In genomic region chr12:5096241-5096880, GRCh38 we compare ENCODE assay signal across 14 cellular contexts. TPM values are rescaled to one million over a fixed set of nuclear protein-coding genes. Genes with fewer than 3 reads are reported as not detected.
A peak's percentile ranks its signal among the peaks of the same experiment; 100 is the strongest.
DNase-seq lines count a peak whose midpoint lies in the region; ATAC-seq and TF ChIP-seq lines count a peak whose summit lies in the region.
"Had no signal": no experiment of that assay in that cellular context is flagged by ENCODE, and none has a peak within 500 bp of the region (broad histone marks: within the 10 kb centered on the region; RNA-seq: fewer than 3 reads in every experiment).

No MANE protein-coding gene starts in this region.

- peak; percentile 21; the same call in 1 of the 2 replicates for TF ChIP-seq RAD21 in Ishikawa (IDR thresholded peaks at IDR 0.05; ENCODE audit: low read depth)

- no peak for TF ChIP-seq EP300 in Ishikawa (IDR thresholded peaks at IDR 0.05; ENCODE audit: borderline replicate concordance)

- peak; percentile 66 for DNase-seq in Caki2 (ENCODE audit: low read depth)
- peak; percentile 64 for DNase-seq in astrocyte of the hippocampus (ENCODE audit: low read depth, low spot score)
- DNase-seq in islet precursor cell = peak; percentile 69
- DNase-seq in GM10266 (ENCODE audit: extremely low spot score) = no peak
- DNase-seq in glutamatergic neuron = no peak
- no peak for DNase-seq in activated naive CD8-positive, alpha-beta T cell treated with anti-CD3 and anti-CD28 coated beads, Interleukin-2, amount 50 U/mL, for 24 hours
- DNase-seq: DMS79 treated with DMSO at 0.1 percent for 48 hours, GOT3, NCI-H1436 treated with DMSO at 0.1 percent for 48 hours had no signal

- no peak overlapping the region for H3K4me3 Mint-ChIP-seq in glutamatergic neuron (ENCODE audit: unreplicated experiment)
- H3K4me3 Mint-ChIP-seq in activated naive CD8-positive, alpha-beta T cell treated with anti-CD3 and anti-CD28 coated beads, Interleukin-2, amount 50 U/mL, for 24 hours = no peak overlapping the region

- peaks cover 7% of the 10 kb centered on the region for H3K9me3 Mint-ChIP-seq in glutamatergic neuron (ENCODE audit: unreplicated experiment)
- no peaks in the 10 kb centered on the region for H3K9me3 Mint-ChIP-seq in activated naive CD8-positive, alpha-beta T cell treated with anti-CD3 and anti-CD28 coated beads, Interleukin-2, amount 50 U/mL, for 24 hours
- H3K9me3 Mint-ChIP-seq: activated T-helper 2 cell treated with anti-CD3 and anti-CD28 coated beads, Interferon-gamma antibody, Interleukin-2, Interleukin-4, amounts not matched to agents 10 μg/mL and 5 μg/mL and 100 μg/mL, durations not matched to agents 14 hours and 24 hours and 36 hours had no signal

- no peak for TF ChIP-seq CTCF in GM10266 (IDR thresholded peaks at IDR 0.05; ENCODE audit: control insufficient read depth, insufficient read depth, low read depth, missing control alignments)
- TF ChIP-seq CTCF in glutamatergic neuron (IDR thresholded peaks at IDR 0.05; ENCODE audit: partially characterized antibody, unreplicated experiment) = no peak

- ATAC-seq in GM21423 (IDR thresholded peaks at IDR 0.05; ENCODE audit: unreplicated experiment) = no peak
- ATAC-seq in activated naive CD8-positive, alpha-beta T cell treated with anti-CD3 and anti-CD28 coated beads, Interleukin-2, amount 50 U/mL, for 24 hours = no peak
- ATAC-seq: activated CD4-positive, CD25-positive, alpha-beta regulatory T cell treated with anti-CD3 and anti-CD28 coated beads, Interleukin-2, amount 50 U/mL, for 24 hours; Panc1 had no signal

- no peaks in the 10 kb centered on the region for H3K36me3 Mint-ChIP-seq in glutamatergic neuron (ENCODE audit: unreplicated experiment)
- no peaks in the 10 kb centered on the region for H3K36me3 Mint-ChIP-seq in activated naive CD8-positive, alpha-beta T cell treated with anti-CD3 and anti-CD28 coated beads, Interleukin-2, amount 50 U/mL, for 24 hours (ENCODE audit: low read depth)

- no peak overlapping the region for H3K27ac Mint-ChIP-seq in glutamatergic neuron (ENCODE audit: unreplicated experiment)
- no peak overlapping the region for H3K27ac Mint-ChIP-seq in activated naive CD8-positive, alpha-beta T cell treated with anti-CD3 and anti-CD28 coated beads, Interleukin-2, amount 50 U/mL, for 24 hours
- H3K27ac Mint-ChIP-seq: activated T-helper 2 cell treated with anti-CD3 and anti-CD28 coated beads, Interferon-gamma antibody, Interleukin-2, Interleukin-4, amounts not matched to agents 10 μg/mL and 5 μg/mL and 100 μg/mL, durations not matched to agents 14 hours and 24 hours and 36 hours had no signal

- H3K27me3 Mint-ChIP-seq in glutamatergic neuron (ENCODE audit: unreplicated experiment) = peaks cover 4% of the 10 kb centered on the region
- H3K27me3 Mint-ChIP-seq in activated naive CD8-positive, alpha-beta T cell treated with anti-CD3 and anti-CD28 coated beads, Interleukin-2, amount 50 U/mL, for 24 hours = peaks cover 2% of the 10 kb centered on the region

- H3K4me1 Mint-ChIP-seq in glutamatergic neuron (ENCODE audit: low read depth, unreplicated experiment) = peaks cover 20% of the 10 kb centered on the region
- no peaks in the 10 kb centered on the region for H3K4me1 Mint-ChIP-seq in activated naive CD8-positive, alpha-beta T cell treated with anti-CD3 and anti-CD28 coated beads, Interleukin-2, amount 50 U/mL, for 24 hours

- in situ Hi-C loops in Caki2 (cut with HindIII; ENCODE audit: low pct_unique_long_range_greater_than_20kb, low sequenced_read_pairs) = no loop called here

TF ChIP-seq in Ishikawa, 13 proteins besides CTCF, POLR2A, EP300 and RAD21:
- TF ChIP-seq MAX (IDR thresholded peaks at IDR 0.05) (no peak), EGR1 (IDR thresholded peaks at IDR 0.05) (no peak), YY1 (IDR thresholded peaks at IDR 0.05; ENCODE audit: low read depth) (no peak), ZBTB7A (IDR thresholded peaks at IDR 0.05; ENCODE audit: low read depth) (no peak), REST (IDR thresholded peaks at IDR 0.05; ENCODE audit: low read depth) (no peak), CREB1 (IDR thresholded peaks at IDR 0.05; ENCODE audit: low read depth) (no peak), TAF1 (IDR thresholded peaks at IDR 0.05; ENCODE audit: low read depth) (no peak), USF1 (IDR thresholded peaks at IDR 0.05) (no peak), NFIC (IDR thresholded peaks at IDR 0.05) (no peak), CEBPB (IDR thresholded peaks at IDR 0.05) (no peak), TEAD4 (IDR thresholded peaks at IDR 0.05) (no peak), FOXM1 (IDR thresholded peaks at IDR 0.05; ENCODE audit: borderline replicate concordance, low read depth) (no peak), TCF12 (IDR thresholded peaks at IDR 0.05; ENCODE audit: low read depth) (no peak)

RNA-seq across cellular contexts. Expression of gene KCNA5, which starts 52.7 kb away (rescaled TPM):
- not detected in 2 replicates for total RNA-seq in Caki2 (2014; rRNA removed; shearing (Covaris generic); ENCODE audit: low replicate concordance)
- total RNA-seq in glutamatergic neuron (ENCODE audit: unreplicated experiment) = not detected
- total RNA-seq: activated T-helper 2 cell treated with anti-CD3 and anti-CD28 coated beads, Interferon-gamma antibody, Interleukin-2, Interleukin-4, amounts not matched to agents 10 μg/mL and 5 μg/mL and 100 μg/mL, durations not matched to agents 14 hours and 24 hours and 36 hours had no signal

Comparison
In these comparisons a context has a peak if more than half of its experiments do, and no peak if none do; other contexts are left out.
1. DNase-seq: peak in Caki2 (single experiment), astrocyte of the hippocampus (single experiment) and islet precursor cell (single experiment); none in GM10266 (single experiment), glutamatergic neuron (single experiment) and activated naive CD8-positive, alpha-beta T cell treated with anti-CD3 and anti-CD28 coated beads, Interleukin-2, amount 50 U/mL, for 24 hours (single experiment).